Comparison of ENCODE assay signal across 8 cellular contexts in the genomic region with DNA sequence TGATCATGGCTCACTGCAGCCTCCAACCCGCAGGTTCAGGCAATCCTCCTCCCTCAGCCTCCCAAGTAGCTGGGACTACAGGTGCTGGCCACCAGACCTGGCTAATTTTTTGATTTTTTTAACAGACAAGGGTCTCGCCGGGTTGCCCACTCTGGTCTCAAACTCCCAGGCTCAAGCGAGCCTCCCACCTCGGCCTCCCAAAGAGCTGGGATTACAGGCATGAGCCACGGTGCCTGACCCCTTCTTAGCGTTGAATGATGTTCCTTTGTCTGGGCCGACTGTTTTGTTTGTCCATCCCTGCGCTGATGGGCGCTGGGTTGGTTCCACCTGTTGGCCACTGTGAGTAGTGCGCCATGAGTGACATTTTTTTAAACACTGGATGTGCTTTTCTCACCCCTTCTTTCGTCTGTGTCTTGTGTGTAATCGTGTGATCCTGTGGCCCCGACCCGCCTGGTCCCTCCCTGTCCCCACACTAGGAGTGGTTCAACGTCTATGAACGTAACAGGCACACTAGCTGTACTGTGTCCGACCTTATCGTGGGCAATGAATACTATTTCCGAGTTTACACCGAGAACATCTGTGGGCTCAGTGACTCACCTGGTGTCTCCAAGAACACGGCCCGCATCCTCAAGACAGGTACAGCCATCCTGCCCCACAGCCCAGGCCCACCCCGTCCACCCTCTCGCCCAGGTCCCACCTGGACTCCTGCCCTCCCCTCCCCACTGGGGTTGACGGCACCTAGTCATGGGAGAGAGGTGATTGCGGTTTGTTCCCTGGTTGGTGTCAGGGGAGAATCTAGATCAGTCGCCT. TPM values are rescaled to one million over a fixed set of nuclear protein-coding genes. Genes with fewer than 3 reads are reported as not detected.
DNase-seq lines count a peak whose midpoint lies in the region; ATAC-seq and TF ChIP-seq lines count a peak whose summit lies in the region.

No MANE protein-coding gene starts in this region.

- CTCF ChIA-PET in activated CD4-positive, alpha-beta T cell treated with anti-CD3 and anti-CD28 coated beads for 36 hours (lab: Charles Lee): interaction anchor here (0.6 to 2.7 kb wide), 18 partner anchors 11 to 461 kb away, joined by 3 to 22 read pairs (median 4); no protein-coding TSS in a partner anchor

- POLR2A ChIA-PET in activated CD4-positive, alpha-beta T cell treated with anti-CD3 and anti-CD28 coated beads for 36 hours (lab: Charles Lee): interaction anchor here (0.6 kb wide), 1 partner anchor 76 kb away, joined by 3 read pairs; no protein-coding TSS in a partner anchor

- no peaks in the 10 kb centered on the region for H3K9me3 Mint-ChIP-seq in activated CD4-positive, alpha-beta T cell treated with anti-CD3 and anti-CD28 coated beads for 36 hours (ENCODE audit: low read depth)

- peak; percentile 74 for DNase-seq in Caki2 (ENCODE audit: low read depth)
- peak; percentile 45 for DNase-seq in HFF-Myc (ENCODE audit: extremely low read depth, low read depth)
- peak; percentile 45 for DNase-seq in NCI-H226
- DNase-seq in activated CD4-positive, alpha-beta T cell treated with anti-CD3 and anti-CD28 coated beads for 36 hours: peak; percentile 79
- peak; percentile 48 to 70 for DNase-seq in dermis microvascular lymphatic vessel endothelial cell (ENCODE audit: low read depth in 2 of 2)
- peak; percentile 79 for DNase-seq in medulla oblongata (ENCODE audit: extremely low spot score)
- DNase-seq in stimulated activated CD8-positive, alpha-beta memory T cell treated with anti-CD3 and anti-CD28 coated beads, Interleukin-4, amount 100 ng/mL, for 24 hours (ENCODE audit: low read depth): peak; percentile 23

- ATAC-seq in activated CD4-positive, alpha-beta T cell treated with anti-CD3 and anti-CD28 coated beads for 36 hours: peak; percentile 70
- no peak for ATAC-seq in HG03571 (IDR thresholded peaks at IDR 0.05; ENCODE audit: unreplicated experiment)

- in situ Hi-C loops in Caki2 (cut with HindIII; ENCODE audit: low pct_unique_long_range_greater_than_20kb, low sequenced_read_pairs): no loop called here

- intact Hi-C loops in activated CD4-positive, alpha-beta T cell treated with anti-CD3 and anti-CD28 coated beads for 36 hours (cut with DNase I, micrococcal nuclease): loop anchor here (1.0 kb wide), 3 partner anchors 93 to 209 kb away; no protein-coding TSS in a partner anchor

- H3K4me1 Mint-ChIP-seq in activated CD4-positive, alpha-beta T cell treated with anti-CD3 and anti-CD28 coated beads for 36 hours: peaks cover 16% of the 10 kb centered on the region

- H3K36me3 Mint-ChIP-seq in activated CD4-positive, alpha-beta T cell treated with anti-CD3 and anti-CD28 coated beads for 36 hours (ENCODE audit: low read depth): no peaks in the 10 kb centered on the region

- no peak overlapping the region for H3K4me3 ChIP-seq in HFF-Myc (replicated peaks; ENCODE audit: low read depth, low read length)

- peak overlapping the region; percentile 3 for H3K4me3 Mint-ChIP-seq in activated CD4-positive, alpha-beta T cell treated with anti-CD3 and anti-CD28 coated beads for 36 hours

- peak; percentile 81 for TF ChIP-seq CTCF in HFF-Myc (IDR thresholded peaks at IDR 0.05; ENCODE audit: low read depth, low read length, missing control alignments)

- H3K27ac Mint-ChIP-seq in activated CD4-positive, alpha-beta T cell treated with anti-CD3 and anti-CD28 coated beads for 36 hours: no peak overlapping the region

- H3K27me3 Mint-ChIP-seq in activated CD4-positive, alpha-beta T cell treated with anti-CD3 and anti-CD28 coated beads for 36 hours: peaks cover 25% of the 10 kb centered on the region

RNA-seq across cellular contexts. Expression of gene EMC10, which starts 15.0 kb away (rescaled TPM):
- 152 and 192 TPM in 2 replicates for total RNA-seq in Caki2 (2014; rRNA removed; shearing (Covaris generic); ENCODE audit: low replicate concordance)
- 10 to 100 TPM; 33.4 to 34.7 TPM for total RNA-seq in activated CD4-positive, alpha-beta T cell treated with anti-CD3 and anti-CD28 coated beads for 36 hours
- 54.0 and 82.9 TPM in 2 replicates for total RNA-seq in dermis microvascular lymphatic vessel endothelial cell

RNA-seq across cellular contexts. Expression of gene GARIN5A, which starts 15.4 kb away (rescaled TPM):
- 0.43 TPM in 1 of 2 replicates, not detected in the other for total RNA-seq in Caki2 (2014; rRNA removed; shearing (Covaris generic); ENCODE audit: low replicate concordance)
- under 1 TPM; 0.48 to 0.58 TPM for total RNA-seq in activated CD4-positive, alpha-beta T cell treated with anti-CD3 and anti-CD28 coated beads for 36 hours
- 0.13 and 0.25 TPM in 2 replicates for total RNA-seq in dermis microvascular lymphatic vessel endothelial cell

RNA-seq across cellular contexts. Expression of gene MYBPC2, which starts 28.6 kb away (rescaled TPM):
- not detected in 2 replicates for total RNA-seq in Caki2 (2014; rRNA removed; shearing (Covaris generic); ENCODE audit: low replicate concordance)
- under 1 TPM; 0.14 to 0.30 TPM for total RNA-seq in activated CD4-positive, alpha-beta T cell treated with anti-CD3 and anti-CD28 coated beads for 36 hours
- under 0.01 TPM in 1 of 2 replicates, not detected in the other for total RNA-seq in dermis microvascular lymphatic vessel endothelial cell

RNA-seq across cellular contexts. Expression of gene SPIB, which starts 42.5 kb away (rescaled TPM):
- total RNA-seq in Caki2 (2014; rRNA removed; shearing (Covaris generic); ENCODE audit: low replicate concordance): not detected in 2 replicates
- under 1 TPM; 0.33 to 0.50 TPM for total RNA-seq in activated CD4-positive, alpha-beta T cell treated with anti-CD3 and anti-CD28 coated beads for 36 hours
- total RNA-seq in dermis microvascular lymphatic vessel endothelial cell: not detected in 2 replicates

RNA-seq across cellular contexts. Expression of gene JOSD2, which starts 49.7 kb away (rescaled TPM):
- 34.4 and 59.0 TPM in 2 replicates for total RNA-seq in Caki2 (2014; rRNA removed; shearing (Covaris generic); ENCODE audit: low replicate concordance)
- 10 to 100 TPM; 17.4 to 28.1 TPM for total RNA-seq in activated CD4-positive, alpha-beta T cell treated with anti-CD3 and anti-CD28 coated beads for 36 hours
- total RNA-seq in dermis microvascular lymphatic vessel endothelial cell: 18.9 and 27.4 TPM in 2 replicates

Comparison
In these comparisons a context has a peak if more than half of its experiments do, and no peak if none do; other contexts are left out.
1. DNase-seq: peak in every context shown above with its lines; median percentile 79 in activated CD4-positive, alpha-beta T cell treated with anti-CD3 and anti-CD28 coated beads for 36 hours; 79 in medulla oblongata; 74 in Caki2; 59 in dermis microvascular lymphatic vessel endothelial cell; 45 in HFF-Myc; 45 in NCI-H226; 23 in stimulated activated CD8-positive, alpha-beta memory T cell treated with anti-CD3 and anti-CD28 coated beads, Interleukin-4, amount 100 ng/mL, for 24 hours.